ENCODE assay signal across 7 cellular contexts in the genomic region with DNA sequence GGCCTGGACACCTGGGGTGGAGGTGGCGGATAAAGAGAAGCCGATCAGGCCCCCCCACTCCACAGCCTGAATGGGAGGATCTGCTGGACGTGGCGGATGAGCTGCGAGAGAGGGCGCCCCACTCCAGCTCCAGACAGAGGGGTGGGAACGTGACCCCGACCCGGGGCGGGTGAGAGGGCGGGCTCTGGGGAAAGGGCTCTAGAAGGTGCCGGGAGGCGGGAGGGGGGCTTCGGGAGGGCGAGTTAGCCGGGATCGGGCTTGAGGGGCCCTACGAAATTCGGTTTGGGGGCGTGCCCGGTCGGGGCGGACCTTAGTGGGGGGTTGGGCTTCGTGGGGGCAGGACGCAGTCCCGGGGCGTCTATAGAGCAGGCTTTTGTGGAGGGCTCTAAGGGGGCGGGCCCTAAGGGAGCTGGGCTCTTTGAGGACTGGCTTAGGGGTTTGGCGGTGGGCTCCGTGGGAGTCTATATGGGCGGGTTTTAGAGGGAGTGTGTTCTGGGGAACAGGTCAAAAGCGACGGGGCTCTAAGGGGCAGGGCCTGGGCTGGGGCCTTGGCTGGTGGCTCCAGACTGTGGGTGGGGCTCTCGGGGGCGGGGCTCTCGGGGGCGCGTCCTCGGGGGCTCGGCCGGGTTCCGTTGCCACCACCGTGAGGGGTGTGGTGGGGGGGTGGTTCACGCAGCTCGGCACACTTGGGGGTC. TPM values are rescaled to one million over a fixed set of nuclear protein-coding genes. Genes with fewer than 3 reads are reported as not detected.
A peak's percentile ranks its signal among the peaks of the same experiment; 100 is the strongest.
DNase-seq lines count a peak whose midpoint lies in the region; ATAC-seq and TF ChIP-seq lines count a peak whose summit lies in the region.

No MANE protein-coding gene starts in this region.

- no peaks in the 10 kb centered on the region for H3K4me1 ChIP-seq in psoas muscle

- POLR2A ChIA-PET in WTC11 (lab: Charles Lee) = interaction anchor here (0.7 kb wide), 4 partner anchors 26 to 627 kb away, joined by 3 to 11 read pairs (median 6); no protein-coding TSS in a partner anchor

- H3K4me3 ChIP-seq in HL-60 (replicated peaks; ENCODE audit: insufficient read depth, low read length) (peak overlapping the region; percentile 31), fibroblast of pulmonary artery (replicated peaks; ENCODE audit: low read depth, low read length) (peak overlapping the region; percentile 19), psoas muscle (peak overlapping the region; percentile 46)

- no peaks in the 10 kb centered on the region for H3K9me3 Mint-ChIP-seq in WTC11

- peaks cover 7% of the 10 kb centered on the region for H3K4me1 Mint-ChIP-seq in WTC11

- CTCF ChIA-PET in WTC11 (lab: Charles Lee) = interaction anchor here (0.5 to 2.6 kb wide), 30 partner anchors 9 to 907 kb away, joined by 3 to 27 read pairs (median 4); a partner anchor contains a TSS

- in situ Hi-C loops in KBM-7 (cut with MboI; ENCODE audit: low pct_unique_long_range_greater_than_20kb, low sequenced_read_pairs) = no loop called here

- TF ChIP-seq CTCF in HL-60 (IDR thresholded peaks at IDR 0.05; ENCODE audit: insufficient read depth, low read length) (no peak), WTC11 (IDR thresholded peaks at IDR 0.05) (no peak), fibroblast of pulmonary artery (IDR thresholded peaks at IDR 0.05; ENCODE audit: low read length, missing control alignments) (no peak), psoas muscle (IDR thresholded peaks at IDR 0.05) (no peak)

- intact Hi-C loops in psoas muscle (cut with DNase I) = no loop called here

- no peak overlapping the region for H3K27ac Mint-ChIP-seq in WTC11

- no peaks in the 10 kb centered on the region for H3K9me3 ChIP-seq in psoas muscle

- H3K27me3 ChIP-seq in HL-60 (ENCODE audit: insufficient read depth, poor library complexity, severe bottlenecking) (no peaks in the 10 kb centered on the region), psoas muscle (ENCODE audit: insufficient read depth in 3 of 3, low read length in 2 of 3) (peaks cover 0 to 22% (median 3%) of the 10 kb centered on the region in 3 donors)

- peak; percentile 97 for ATAC-seq in WTC11
- ATAC-seq in psoas muscle = peak in 2 of 4 donors; percentile 33 to 40

- H3K36me3 ChIP-seq in psoas muscle (ENCODE audit: insufficient read depth in 1 of 2, low read depth in 1 of 2) = no peaks in the 10 kb centered on the region

- DNase-seq in HL-60 (ENCODE audit: low read depth in 1 of 2, low spot score in 1 of 2) = peak in 1 of 2 experiments; percentile 21
- peak; percentile 89 for DNase-seq in WTC11 (ENCODE audit: low spot score)
- no peak for DNase-seq in fibroblast of pulmonary artery (ENCODE audit: low read depth)
- no peak for DNase-seq in psoas muscle
- DNase-seq in KBM-7 = no peak
- no peak for DNase-seq in middle frontal gyrus (ENCODE audit: extremely low spot score, low spot score)
- DNase-seq in GM19240 (ENCODE audit: insufficient read length, low spot score) = no peak

- 7 to 10% (median 8%) methylated on average over 33 to 45 of the region's 45 CpGs for WGBS in psoas muscle, 3 donors

- H3K4me3 Mint-ChIP-seq in WTC11 = peak overlapping the region; percentile 56

- no peaks in the 10 kb centered on the region for H3K36me3 Mint-ChIP-seq in WTC11

- H3K27ac ChIP-seq in HL-60 (replicated peaks) = no peak overlapping the region
- H3K27ac ChIP-seq in psoas muscle = no peak overlapping the region

- peaks cover 98% of the 10 kb centered on the region for H3K27me3 Mint-ChIP-seq in WTC11 (ENCODE audit: low read depth)

TF ChIP-seq in WTC11, 78 proteins besides CTCF, POLR2A, EP300 and RAD21 (continues in another document):
- TF ChIP-seq, protein P1, sequence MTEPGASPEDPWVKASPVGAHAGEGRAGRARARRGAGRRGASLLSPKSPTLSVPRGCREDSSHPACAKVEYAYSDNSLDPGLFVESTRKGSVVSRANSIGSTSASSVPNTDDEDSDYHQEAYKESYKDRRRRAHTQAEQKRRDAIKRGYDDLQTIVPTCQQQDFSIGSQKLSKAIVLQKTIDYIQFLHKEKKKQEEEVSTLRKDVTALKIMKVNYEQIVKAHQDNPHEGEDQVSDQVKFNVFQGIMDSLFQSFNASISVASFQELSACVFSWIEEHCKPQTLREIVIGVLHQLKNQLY (CRISPR knock-in tag; IDR thresholded peaks at IDR 0.05) = no peak
- TF ChIP-seq TEAD4 (CRISPR knock-in tag; IDR thresholded peaks at IDR 0.05) (no peak), ZNF317 (CRISPR knock-in tag; IDR thresholded peaks at IDR 0.05; ENCODE audit: borderline replicate concordance, low read depth) (no peak), EMX1 (CRISPR knock-in tag; IDR thresholded peaks at IDR 0.05) (no peak), GABPB1 (CRISPR knock-in tag; IDR thresholded peaks at IDR 0.05) (no peak), FOXK1 (CRISPR knock-in tag; IDR thresholded peaks at IDR 0.05) (no peak), JAZF1 (CRISPR knock-in tag; IDR thresholded peaks at IDR 0.05) (no peak), NFATC4 (CRISPR knock-in tag; IDR thresholded peaks at IDR 0.05) (no peak), ZNF232 (CRISPR knock-in tag; IDR thresholded peaks at IDR 0.05) (no peak), IRF2 (CRISPR knock-in tag; IDR thresholded peaks at IDR 0.05; ENCODE audit: borderline replicate concordance, low read depth) (no peak)
- TF ChIP-seq, protein P2, sequence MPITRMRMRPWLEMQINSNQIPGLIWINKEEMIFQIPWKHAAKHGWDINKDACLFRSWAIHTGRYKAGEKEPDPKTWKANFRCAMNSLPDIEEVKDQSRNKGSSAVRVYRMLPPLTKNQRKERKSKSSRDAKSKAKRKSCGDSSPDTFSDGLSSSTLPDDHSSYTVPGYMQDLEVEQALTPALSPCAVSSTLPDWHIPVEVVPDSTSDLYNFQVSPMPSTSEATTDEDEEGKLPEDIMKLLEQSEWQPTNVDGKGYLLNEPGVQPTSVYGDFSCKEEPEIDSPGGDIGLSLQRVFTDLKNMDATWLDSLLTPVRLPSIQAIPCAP (CRISPR knock-in tag; IDR thresholded peaks at IDR 0.05) = no peak
- TF ChIP-seq, protein P3, sequence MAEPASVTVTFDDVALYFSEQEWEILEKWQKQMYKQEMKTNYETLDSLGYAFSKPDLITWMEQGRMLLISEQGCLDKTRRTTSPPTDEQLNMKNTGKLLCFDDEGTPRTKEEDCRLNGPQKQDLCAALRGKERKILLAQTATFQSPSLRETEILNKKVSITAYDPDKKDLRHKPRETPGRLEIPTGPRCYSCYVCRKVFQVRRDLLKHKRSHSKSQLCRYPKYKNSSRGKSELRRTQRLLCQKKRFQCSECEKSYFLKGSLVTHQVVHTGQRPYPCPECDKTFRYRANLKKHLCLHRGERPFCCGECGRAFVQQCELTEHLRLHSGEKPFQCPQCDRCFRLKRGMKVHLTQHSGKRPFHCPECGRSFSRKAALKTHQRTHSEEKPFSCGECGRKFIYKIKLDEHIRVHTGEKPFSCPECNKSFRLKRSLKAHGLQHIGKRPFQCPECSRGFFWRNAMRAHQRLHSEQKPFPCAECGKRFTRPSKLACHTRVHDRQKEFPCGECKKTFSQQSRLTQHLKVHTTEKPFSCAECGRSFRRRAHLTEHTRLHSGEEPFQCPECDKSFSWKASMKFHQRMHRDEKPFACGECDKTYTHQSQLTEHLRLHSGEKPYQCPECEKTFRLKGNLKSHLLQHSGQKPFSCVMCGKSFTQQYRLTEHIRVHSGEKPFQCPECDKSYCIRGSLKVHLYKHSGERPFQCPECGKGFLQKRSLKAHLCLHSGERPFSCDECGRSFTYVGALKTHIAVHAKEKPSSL (CRISPR knock-in tag; conservative IDR thresholded peaks at IDR 0.05) = no peak
- TF ChIP-seq, protein P4, sequence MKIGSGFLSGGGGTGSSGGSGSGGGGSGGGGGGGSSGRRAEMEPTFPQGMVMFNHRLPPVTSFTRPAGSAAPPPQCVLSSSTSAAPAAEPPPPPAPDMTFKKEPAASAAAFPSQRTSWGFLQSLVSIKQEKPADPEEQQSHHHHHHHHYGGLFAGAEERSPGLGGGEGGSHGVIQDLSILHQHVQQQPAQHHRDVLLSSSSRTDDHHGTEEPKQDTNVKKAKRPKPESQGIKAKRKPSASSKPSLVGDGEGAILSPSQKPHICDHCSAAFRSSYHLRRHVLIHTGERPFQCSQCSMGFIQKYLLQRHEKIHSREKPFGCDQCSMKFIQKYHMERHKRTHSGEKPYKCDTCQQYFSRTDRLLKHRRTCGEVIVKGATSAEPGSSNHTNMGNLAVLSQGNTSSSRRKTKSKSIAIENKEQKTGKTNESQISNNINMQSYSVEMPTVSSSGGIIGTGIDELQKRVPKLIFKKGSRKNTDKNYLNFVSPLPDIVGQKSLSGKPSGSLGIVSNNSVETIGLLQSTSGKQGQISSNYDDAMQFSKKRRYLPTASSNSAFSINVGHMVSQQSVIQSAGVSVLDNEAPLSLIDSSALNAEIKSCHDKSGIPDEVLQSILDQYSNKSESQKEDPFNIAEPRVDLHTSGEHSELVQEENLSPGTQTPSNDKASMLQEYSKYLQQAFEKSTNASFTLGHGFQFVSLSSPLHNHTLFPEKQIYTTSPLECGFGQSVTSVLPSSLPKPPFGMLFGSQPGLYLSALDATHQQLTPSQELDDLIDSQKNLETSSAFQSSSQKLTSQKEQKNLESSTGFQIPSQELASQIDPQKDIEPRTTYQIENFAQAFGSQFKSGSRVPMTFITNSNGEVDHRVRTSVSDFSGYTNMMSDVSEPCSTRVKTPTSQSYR (CRISPR knock-in tag; IDR thresholded peaks at IDR 0.05) = peak; percentile 29; the same call in 1 of the 2 replicates
- TF ChIP-seq, protein P5, sequence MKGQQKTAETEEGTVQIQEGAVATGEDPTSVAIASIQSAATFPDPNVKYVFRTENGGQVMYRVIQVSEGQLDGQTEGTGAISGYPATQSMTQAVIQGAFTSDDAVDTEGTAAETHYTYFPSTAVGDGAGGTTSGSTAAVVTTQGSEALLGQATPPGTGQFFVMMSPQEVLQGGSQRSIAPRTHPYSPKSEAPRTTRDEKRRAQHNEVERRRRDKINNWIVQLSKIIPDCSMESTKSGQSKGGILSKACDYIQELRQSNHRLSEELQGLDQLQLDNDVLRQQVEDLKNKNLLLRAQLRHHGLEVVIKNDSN (CRISPR knock-in tag; IDR thresholded peaks at IDR 0.05) = peak; percentile 34; the same call in 1 of the 2 replicates

RNA-seq across cellular contexts. Expression of a gene that starts 4.1 kb away (rescaled TPM):
- 0.66 to 1.1 TPM (median 0.71 TPM) in 3 replicates for total RNA-seq in WTC11 (2021)
- not detected for total RNA-seq in psoas muscle
- not detected for polyA plus RNA-seq in psoas muscle

RNA-seq across cellular contexts. Expression of a gene that starts 33.1 kb away (rescaled TPM):
- 5.0 to 7.2 TPM (median 6.4 TPM) in 3 replicates for total RNA-seq in WTC11 (2021)
- total RNA-seq in psoas muscle = 1 to 10 TPM in 2 of 4 donors, under 1 TPM in 2; 0.27 to 1.5 (median 1.0) TPM
- 1 to 10 TPM in 2 of 3 donors, under 1 TPM in 1; 0.86 to 2.5 (median 1.7) TPM for polyA plus RNA-seq in psoas muscle

RNA-seq across cellular contexts. Expression of a gene that starts 33.2 kb away (rescaled TPM):
- total RNA-seq in WTC11 (2021) (36.6 to 44.2 TPM (median 42.2 TPM) in 3 replicates), psoas muscle (10 to 100 TPM; 21.1 to 26.1 (median 24.6) TPM)
- 10 to 100 TPM; 20.1 to 31.7 (median 23.1) TPM for polyA plus RNA-seq in psoas muscle
